Comparison of ENCODE assay signal across 10 cellular contexts in the genomic region with DNA sequence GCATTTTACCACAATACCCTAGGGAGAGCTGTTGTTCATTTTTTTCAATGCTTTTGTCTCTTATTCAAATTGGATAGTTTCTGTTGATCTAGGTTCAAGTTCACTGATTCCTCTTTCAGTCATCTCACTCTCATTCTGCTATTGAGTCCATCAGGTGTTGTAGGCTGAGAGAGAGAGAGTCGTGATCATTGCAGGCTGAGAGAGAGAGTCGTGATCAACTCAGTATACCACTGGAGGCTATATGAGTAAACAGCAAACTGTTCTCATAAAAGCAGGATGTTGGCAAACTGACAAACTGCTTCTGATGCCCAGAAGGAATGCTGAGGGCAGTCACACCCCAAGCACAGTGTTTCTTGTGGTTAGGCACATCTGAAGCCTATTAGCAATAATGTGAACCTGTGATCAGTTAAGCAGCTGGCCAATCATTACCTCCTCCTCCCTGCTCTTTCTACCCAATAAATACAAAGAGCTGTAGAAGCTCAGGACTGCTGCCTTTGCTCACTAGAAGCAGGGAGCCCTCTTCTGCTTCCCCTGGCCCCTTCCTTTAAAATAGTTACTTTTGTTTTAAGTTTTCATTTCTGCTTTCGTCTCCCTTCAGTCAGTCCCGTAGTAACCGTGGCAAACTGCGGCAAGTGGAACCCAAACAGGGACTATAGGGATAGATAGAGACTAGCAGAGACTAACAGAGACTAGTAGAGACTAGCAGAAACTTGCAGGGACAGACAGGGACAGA.
DNase-seq lines count a peak whose midpoint lies in the region; ATAC-seq and TF ChIP-seq lines count a peak whose summit lies in the region.
"Had no signal": no experiment of that assay in that cellular context is flagged by ENCODE, and none has a peak within 500 bp of the region (broad histone marks: within the 10 kb centered on the region; RNA-seq: fewer than 3 reads in every experiment).

No MANE protein-coding gene starts in this region.

- H3K27ac Mint-ChIP-seq in naive B cell = peak overlapping the region in 1 of 6 donors; percentile 87
- H3K27ac Mint-ChIP-seq in chondrocyte (ENCODE audit: unreplicated experiment) = no peak overlapping the region
- H3K27ac Mint-ChIP-seq: endodermal cell had no signal

- intact Hi-C loops in dorsolateral prefrontal cortex (cut with DNase I) = no loop called here

- no peak overlapping the region for H3K27ac ChIP-seq in dorsolateral prefrontal cortex

- H3K4me3 ChIP-seq in dorsolateral prefrontal cortex = peak overlapping the region in 1 of 59 donors; percentile 9

- no peaks in the 10 kb centered on the region for H3K27me3 ChIP-seq in dorsolateral prefrontal cortex

- TF ChIP-seq CTCF in chondrocyte (IDR thresholded peaks at IDR 0.05) (no peak), dorsolateral prefrontal cortex (IDR thresholded peaks at IDR 0.05 in 54 of 56, conservative IDR thresholded peaks at IDR 0.05 in 2 of 56; ENCODE audit: low read depth in 1 of 56, partially characterized antibody in 56 of 56) (no peak)

- H3K36me3 Mint-ChIP-seq in naive B cell (no peaks in the 10 kb centered on the region), chondrocyte (ENCODE audit: low read depth) (no peaks in the 10 kb centered on the region)

- DNase-seq in DMS53 (lab: John Stamatoyannopoulos, UW) = peak; percentile 8
- no peak for DNase-seq in DMS53 treated with DMSO at 0.1 percent for 48 hours (lab: John Stamatoyannopoulos, UW; ENCODE audit: unreplicated experiment)
- DNase-seq in NCI-H2029 treated with DMSO at 0.1 percent for 48 hours (lab: John Stamatoyannopoulos, UW) = peak; percentile 37
- no peak for DNase-seq in naive B cell
- no peak for DNase-seq in chondrocyte (ENCODE audit: low spot score)
- no peak for DNase-seq in dorsolateral prefrontal cortex
- DNase-seq in stimulated activated CD4-positive, alpha-beta T cell treated with anti-CD3 and anti-CD28 coated beads, Interleukin-4, amount 100 ng/mL, for 1 hour = no peak
- DNase-seq: activated CD4-positive, CD25-positive, alpha-beta regulatory T cell treated with anti-CD3 and anti-CD28 coated beads, Interleukin-2, amount 50 U/mL, for 72 hours; endodermal cell had no signal

- no peaks in the 10 kb centered on the region for H3K27me3 Mint-ChIP-seq in naive B cell
- H3K27me3 Mint-ChIP-seq in chondrocyte (ENCODE audit: low read depth) = no peaks in the 10 kb centered on the region

- H3K4me3 Mint-ChIP-seq in naive B cell (peak overlapping the region in 6 of 8 donors; percentile 37 to 73 (median 62)), chondrocyte (ENCODE audit: unreplicated experiment) (no peak overlapping the region)
- H3K4me3 Mint-ChIP-seq: endodermal cell had no signal

- peaks cover 0 to 2% (median 0%) of the 10 kb centered on the region in 7 donors for H3K9me3 Mint-ChIP-seq in naive B cell
- peaks cover 3% of the 10 kb centered on the region for H3K9me3 Mint-ChIP-seq in chondrocyte (ENCODE audit: low read depth)

- H3K4me1 Mint-ChIP-seq in naive B cell (peaks cover 0 to 3% (median 0%) of the 10 kb centered on the region in 3 donors), chondrocyte (ENCODE audit: low read depth) (no peaks in the 10 kb centered on the region)
- H3K4me1 Mint-ChIP-seq: endodermal cell had no signal

- ATAC-seq in HG02763 (IDR thresholded peaks at IDR 0.05; ENCODE audit: unreplicated experiment) = peak; percentile 86
- ATAC-seq in naive B cell (ENCODE audit: low read depth in 2 of 2) = no peak

Comparison
In these comparisons a context has a peak if more than half of its experiments do, and no peak if none do; other contexts are left out.
1. DNase-seq: peak in DMS53 (single experiment) and NCI-H2029 treated with DMSO at 0.1 percent for 48 hours (single experiment); none in DMS53 treated with DMSO at 0.1 percent for 48 hours (single experiment), naive B cell (single experiment), chondrocyte (single experiment), dorsolateral prefrontal cortex (0 of 10) and stimulated activated CD4-positive, alpha-beta T cell treated with anti-CD3 and anti-CD28 coated beads, Interleukin-4, amount 100 ng/mL, for 1 hour (single experiment).